Comparison of ENCODE assay signal across 24 cellular contexts in the genomic region with DNA sequence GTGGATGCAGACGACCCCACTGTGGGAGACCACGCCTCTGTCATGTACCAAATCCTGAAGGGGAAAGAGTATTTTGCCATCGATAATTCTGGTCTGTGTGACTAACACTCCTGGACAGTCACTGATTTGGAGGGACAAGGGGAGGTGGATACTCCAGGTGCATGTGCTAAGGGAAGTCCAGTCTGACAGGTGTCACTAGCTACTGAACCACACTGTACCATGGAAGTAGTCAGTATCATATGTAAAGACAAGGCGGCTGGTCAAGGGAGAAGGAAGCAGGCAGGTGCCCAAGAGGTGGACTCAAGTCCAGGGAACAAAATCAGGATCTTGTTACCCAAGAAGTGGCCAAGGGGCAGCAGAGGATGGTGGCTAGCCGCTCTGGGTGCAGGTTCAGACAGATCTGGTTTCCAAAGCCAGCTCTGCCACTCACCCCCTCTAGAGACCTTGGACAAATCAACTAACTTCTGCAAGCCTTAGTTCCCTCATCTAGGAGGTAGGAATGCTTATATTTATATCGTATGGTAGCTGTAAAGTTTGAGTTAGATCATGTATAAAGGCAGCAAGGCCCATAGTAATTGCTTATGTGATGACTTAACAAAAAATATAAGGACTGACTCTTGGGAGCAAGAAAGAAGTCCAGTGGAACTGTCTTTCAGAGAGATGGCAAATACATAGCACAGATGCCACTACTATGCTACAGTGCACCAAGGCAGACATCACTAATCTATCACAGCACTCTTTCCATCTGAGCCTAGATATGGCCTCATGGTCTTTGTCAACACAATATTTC. TPM values are rescaled to one million over a fixed set of nuclear protein-coding genes. Genes with fewer than 3 reads are reported as not detected.
DNase-seq lines count a peak whose midpoint lies in the region; ATAC-seq, FAIRE-seq and TF ChIP-seq lines count a peak whose summit lies in the region.
"Had no signal": no experiment of that assay in that cellular context is flagged by ENCODE, and none has a peak within 500 bp of the region (broad histone marks: within the 10 kb centered on the region; RNA-seq: fewer than 3 reads in every experiment).

No MANE protein-coding gene starts in this region.

- no peaks in the 10 kb centered on the region for H3K9me3 ChIP-seq in BE2C
- H3K9me3 ChIP-seq in K562 (replicated peaks; ENCODE audit: control insufficient read depth, insufficient read depth, low read depth, low read length), result no peaks in the 10 kb centered on the region
- H3K9me3 ChIP-seq in sigmoid colon, result no peaks in the 10 kb centered on the region
- H3K9me3 ChIP-seq in Peyer's patch, result no peaks in the 10 kb centered on the region
- H3K9me3 ChIP-seq: Caco-2 had no signal

- no peak overlapping the region for H3K9ac ChIP-seq in K562 (ENCODE audit: insufficient read depth in 1 of 2, low read depth in 2 of 2, low read length in 2 of 2)

- no peak overlapping the region for H3K4me2 ChIP-seq in K562 (ENCODE audit: insufficient read depth, low read length)

- ATAC-seq in K562, result no peak
- ATAC-seq: CD8-positive, alpha-beta T cell had no signal

- TF ChIP-seq RAD21 in K562 (CRISPR knock-in tag; conservative IDR thresholded peaks at IDR 0.05 in 1 of 2, IDR thresholded peaks at IDR 0.05 in 1 of 2), result no peak

- no peak for FAIRE-seq in K562 (lab: Jason Lieb, UNC)
- FAIRE-seq: G401.6 had no signal

- H3K79me2 ChIP-seq in K562 (ENCODE audit: control insufficient read depth, insufficient read depth, low read length), result no peaks in the 10 kb centered on the region

- TF ChIP-seq POLR2A in K562 (conservative IDR thresholded peaks at IDR 0.05) (no peak), sigmoid colon (IDR thresholded peaks at IDR 0.05) (no peak), Peyer's patch (IDR thresholded peaks at IDR 0.05) (no peak), erythroblast (IDR thresholded peaks at IDR 0.05; ENCODE audit: low read length) (no peak)

- no peak overlapping the region for H2AFZ ChIP-seq in K562 (ENCODE audit: low read depth, low read length)

- no peak for TF ChIP-seq EP300 in K562 (IDR thresholded peaks at IDR 0.05; ENCODE audit: low read length)
- TF ChIP-seq EP300 in sigmoid colon (IDR thresholded peaks at IDR 0.05), result no peak

- in situ Hi-C loops in K562 (cut with MboI), result no loop called here

- peak; percentile 0 for DNase-seq in BE2C
- no peak for DNase-seq in K562 (ENCODE audit: extremely low read depth in 1 of 4, low spot score in 3 of 4)
- DNase-seq in islet precursor cell, result peak; percentile 43
- peak; percentile 24 for DNase-seq in sigmoid colon
- no peak for DNase-seq in Peyer's patch
- no peak for DNase-seq in NOMO-1 (lab: John Stamatoyannopoulos, UW; ENCODE audit: unreplicated experiment in 2 of 2)
- no peak for DNase-seq in amniotic stem cell (lab: John Stamatoyannopoulos, UW)
- DNase-seq in erythroblast (lab: John Stamatoyannopoulos, UW), result no peak
- DNase-seq: Caco-2; CD8-positive, alpha-beta T cell; Karpas-422; NCI-H1092; NCI-H1417 treated with DMSO at 0.1 percent for 48 hours; NCI-H1694 treated with DMSO at 0.1 percent for 48 hours; NCI-H2081; NCI-H2227 treated with DMSO at 0.1 percent for 48 hours; NCI-H526 treated with DMSO at 0.1 percent for 48 hours; SHP77 treated with DMSO at 0.1 percent for 48 hours had no signal

- no peaks in the 10 kb centered on the region for H3K36me3 ChIP-seq in BE2C
- H3K36me3 ChIP-seq in K562 (ENCODE audit: control insufficient read depth, insufficient read depth, low read length), result no peaks in the 10 kb centered on the region
- H3K36me3 ChIP-seq in sigmoid colon, result no peaks in the 10 kb centered on the region
- H3K36me3 ChIP-seq in Peyer's patch, result no peaks in the 10 kb centered on the region

- H3K27ac ChIP-seq in K562 (ENCODE audit: extremely low read depth, low read depth, low read length), result no peak overlapping the region
- no peak overlapping the region for H3K27ac ChIP-seq in sigmoid colon
- H3K27ac ChIP-seq in Peyer's patch, result no peak overlapping the region
- H3K27ac ChIP-seq: C4-2B, RWPE1 had no signal

- no peaks in the 10 kb centered on the region for H3K4me1 ChIP-seq in BE2C
- no peaks in the 10 kb centered on the region; a peak in 1 of 5 replicates for H3K4me1 ChIP-seq in K562 (replicated peaks in 1 of 2; ENCODE audit: control insufficient read depth in 2 of 2, insufficient read depth in 2 of 2, low read length in 2 of 2)
- no peaks in the 10 kb centered on the region for H3K4me1 ChIP-seq in sigmoid colon
- no peaks in the 10 kb centered on the region for H3K4me1 ChIP-seq in Peyer's patch

- CTCF ChIA-PET in K562 (lab: Yijun Ruan, JAX; ENCODE audit: low intra/inter-chr PET ratio), result no interaction called here

- intact Hi-C loops in K562 (cut with micrococcal nuclease), result no loop called here
- intact Hi-C loops in sigmoid colon (cut with DNase I), result no loop called here

- no peaks in the 10 kb centered on the region for H3K27me3 ChIP-seq in BE2C
- H3K27me3 ChIP-seq in K562 (ENCODE audit: control insufficient read depth in 2 of 2, insufficient read depth in 2 of 2, low read length in 2 of 2), result peaks cover 3 to 40% of the 10 kb centered on the region in 2 experiments; a peak in 4 of 5 replicates
- no peaks in the 10 kb centered on the region for H3K27me3 ChIP-seq in sigmoid colon
- H3K27me3 ChIP-seq in Peyer's patch, result no peaks in the 10 kb centered on the region

- H3K9me1 ChIP-seq in K562 (ENCODE audit: control insufficient read depth, insufficient read depth, low read length), result no peaks in the 10 kb centered on the region

- WGBS in K562 (ENCODE audit: insufficient coverage, low coverage, missing lambda C conversion rate), result 0% methylated on average over 6 of the region's 6 CpGs
- WGBS in sigmoid colon, 2 donors, result 86 to 92% methylated on average over 6 of the region's 6 CpGs

- POLR2A ChIA-PET in K562 (lab: Yijun Ruan, JAX), result no interaction called here

- no peak overlapping the region for H3K4me3 ChIP-seq in BE2C (ENCODE audit: low read depth, low read length)
- H3K4me3 ChIP-seq in K562, result no peak overlapping the region
- no peak overlapping the region for H3K4me3 ChIP-seq in sigmoid colon
- H3K4me3 ChIP-seq in Peyer's patch, result no peak overlapping the region

- TF ChIP-seq CTCF in BE2C (IDR thresholded peaks at IDR 0.05; ENCODE audit: low read depth, low read length), result no peak
- TF ChIP-seq CTCF in K562 (IDR thresholded peaks at IDR 0.05 in 2 of 3, conservative IDR thresholded peaks at IDR 0.05 in 1 of 3; ENCODE audit: insufficient read depth in 2 of 3, low read depth in 1 of 3, low read length in 3 of 3), result no peak
- no peak for TF ChIP-seq CTCF in sigmoid colon (IDR thresholded peaks at IDR 0.05)
- TF ChIP-seq CTCF in Peyer's patch (IDR thresholded peaks at IDR 0.05), result no peak

- H4K20me1 ChIP-seq in K562 (replicated peaks; ENCODE audit: control insufficient read depth, insufficient read depth, low read length), result no peaks in the 10 kb centered on the region

- BruUV-seq in K562 (replicated peaks; lab: Mats Ljungman, UMichigan), result no TSS peak

TF ChIP-seq in K562, 482 proteins besides CTCF, POLR2A, EP300 and RAD21 (continues in another document):
- TF ChIP-seq ZBTB17 (CRISPR knock-in tag; IDR thresholded peaks at IDR 0.05) (peak; percentile 87), ZNF316 (IDR thresholded peaks at IDR 0.05) (0 out of 2 replicates have a peak, but pooled peaks have one; percentile 26), C11orf30 (IDR thresholded peaks at IDR 0.05; ENCODE audit: low read depth) (peak; percentile 17; the same call in 1 of the 2 replicates)

RNA-seq across cellular contexts. Expression of gene CDH5, which starts 22.1 kb away (rescaled TPM):
- 1.7 TPM for polyA plus RNA-seq in BE2C (2012; ENCODE audit: insufficient read depth, insufficient read length, low read depth)
- not detected in 2 replicates for total RNA-seq in K562 (2011; cell fraction: chromatin; rRNA removed; ENCODE audit: low replicate concordance)
- not detected in 2 replicates for total RNA-seq in K562 (2011; cell fraction: nucleolus; rRNA removed)
- not detected in 2 replicates for total RNA-seq in K562 (2011; cell fraction: nucleoplasm; rRNA removed)
- total RNA-seq in K562 (2014; rRNA removed) (not detected in 2 replicates), K562 (2014; rRNA removed; fragmentation: Illumina TruSeq; extraction: Trizol) (not detected in 2 replicates), K562 (2015; rRNA removed; fragmentation: Illumina TruSeq; extraction: Trizol) (not detected in 2 replicates), K562 (2021) (0.04 TPM in 1 of 2 replicates, not detected in the other), sigmoid colon (10 to 100 TPM; 12.6 to 26.0 (median 14.3) TPM), Peyer's patch (10 to 100 TPM in 3 of 4 donors, 1 to 10 TPM in 1; 5.3 to 28.1 (median 11.4) TPM)
- polyA plus RNA-seq in K562 (2011; rRNA removed) (not detected in 2 replicates), K562 (2014; fragmentation: Illumina TruSeq; extraction: Trizol) (not detected in 2 replicates), K562 (2014; fragmentation: Nextera tagmentation; extraction: Ambion mirVana) (not detected), K562 (2014; rRNA removed) (not detected in 2 replicates), sigmoid colon (10 to 100 TPM in 1 of 3 donors, under 1 TPM in 2; 0.60 to 11.5 (median 0.69) TPM)
- polyA plus RNA-seq in K562 (2011; cell fraction: cytosol; rRNA removed), result 0.04 and 0.06 TPM in 2 replicates
- polyA plus RNA-seq in K562 (2011; cell fraction: nucleus; rRNA removed), result not detected in 2 replicates
- not detected in 2 replicates for polyA plus RNA-seq in K562 (2012)
- not detected in 2 replicates for polyA minus RNA-seq in K562 (2011; rRNA and poly(A)+ RNA removed)
- polyA minus RNA-seq in K562 (2011; cell fraction: cytosol; rRNA and poly(A)+ RNA removed), result not detected in 2 replicates
- not detected in 2 replicates for polyA minus RNA-seq in K562 (2011; cell fraction: nucleus; rRNA and poly(A)+ RNA removed)
- total RNA-seq: CD8-positive, alpha-beta T cell; H4; NCI-H460 had no signal

RNA-seq across cellular contexts. Expression of gene BEAN1, which starts 38.5 kb away (rescaled TPM):
- polyA plus RNA-seq in BE2C (2012; ENCODE audit: insufficient read depth, insufficient read length, low read depth), result not detected
- total RNA-seq in K562 (2011; cell fraction: chromatin; rRNA removed; ENCODE audit: low replicate concordance), result not detected in 2 replicates
- total RNA-seq in K562 (2011; cell fraction: nucleolus; rRNA removed), result not detected in 2 replicates
- total RNA-seq in K562 (2011; cell fraction: nucleoplasm; rRNA removed), result not detected in 2 replicates
- total RNA-seq in K562 (2014; rRNA removed) (not detected in 2 replicates), K562 (2014; rRNA removed; fragmentation: Illumina TruSeq; extraction: Trizol) (not detected in 2 replicates), K562 (2015; rRNA removed; fragmentation: Illumina TruSeq; extraction: Trizol) (not detected in 2 replicates), K562 (2021) (not detected in 2 replicates), sigmoid colon (under 1 TPM in 1 of 4 donors, not detected in 3; 0.41 TPM), Peyer's patch (not detected)
- polyA plus RNA-seq in K562 (2011; rRNA removed) (not detected in 2 replicates), K562 (2014; fragmentation: Illumina TruSeq; extraction: Trizol) (not detected in 2 replicates), K562 (2014; fragmentation: Nextera tagmentation; extraction: Ambion mirVana) (not detected), K562 (2014; rRNA removed) (not detected in 2 replicates), sigmoid colon (under 1 TPM in 1 of 3 donors, not detected in 2; 0.35 TPM)
- polyA plus RNA-seq in K562 (2011; cell fraction: cytosol; rRNA removed), result not detected in 2 replicates
- polyA plus RNA-seq in K562 (2011; cell fraction: nucleus; rRNA removed), result not detected in 2 replicates
- polyA plus RNA-seq in K562 (2012), result 0.11 TPM in 1 of 2 replicates, not detected in the other
- not detected in 2 replicates for polyA minus RNA-seq in K562 (2011; rRNA and poly(A)+ RNA removed)
- not detected in 2 replicates for polyA minus RNA-seq in K562 (2011; cell fraction: cytosol; rRNA and poly(A)+ RNA removed)
- not detected in 2 replicates for polyA minus RNA-seq in K562 (2011; cell fraction: nucleus; rRNA and poly(A)+ RNA removed)
- total RNA-seq: A673; Caco-2; CD8-positive, alpha-beta T cell had no signal

Comparison
In these comparisons a context has a peak if more than half of its experiments do, and no peak if none do; other contexts are left out.
1. DNase-seq: peak in BE2C (single experiment), islet precursor cell (single experiment) and sigmoid colon (single experiment); none in K562 (0 of 4), Peyer's patch (0 of 3), NOMO-1 (0 of 2), amniotic stem cell (single experiment) and erythroblast (0 of 2).
2. RNA of gene CDH5, which starts 22.1 kb away (total RNA-seq): 12.6 to 26.0 TPM in sigmoid colon and 5.3 to 28.1 TPM in Peyer's patch; 0.04 TPM in K562; every median in the first group is over 4 times any median in the second.